8 cellular contexts compared by ENCODE assay signal in the genomic region with DNA sequence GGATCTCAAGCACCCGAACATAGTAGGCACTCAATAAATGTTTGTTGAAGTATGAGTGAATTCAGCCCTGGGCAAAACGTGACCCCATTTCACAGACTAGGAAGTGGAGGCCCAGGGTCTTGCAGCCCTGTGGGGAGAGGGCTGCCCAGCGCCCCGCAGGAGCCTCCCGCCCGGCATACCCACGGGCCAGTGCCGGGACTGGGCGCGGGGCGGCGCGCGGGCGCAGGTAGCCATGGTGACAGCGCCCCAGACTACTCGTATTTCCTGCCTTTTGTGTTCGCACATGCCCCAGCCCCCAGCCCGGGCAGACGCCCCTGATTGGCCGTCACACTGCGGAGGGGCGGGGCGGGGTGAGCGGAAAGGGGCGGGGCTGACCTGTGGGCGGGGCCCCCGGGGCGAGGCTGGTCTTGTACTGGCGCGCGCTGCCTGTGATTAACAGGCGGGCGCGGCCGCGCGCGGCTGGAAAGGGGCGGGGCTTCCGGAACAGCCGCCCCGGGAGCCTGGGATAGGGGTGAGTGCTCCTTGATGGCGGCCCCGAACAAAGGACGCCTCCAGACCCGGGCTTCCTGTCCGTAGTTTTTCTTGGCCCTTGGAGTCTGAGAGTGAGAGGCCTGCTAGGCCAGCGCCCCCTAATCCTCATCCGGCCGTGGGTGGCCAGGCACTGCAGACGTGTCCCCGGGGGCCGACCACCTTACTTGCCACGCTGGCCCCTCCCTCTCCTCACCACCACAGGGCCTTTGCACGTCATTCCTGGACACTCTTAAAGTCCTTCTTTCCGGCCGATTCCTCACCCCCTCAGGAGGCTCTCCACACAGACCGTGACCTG.
DNase-seq lines count a peak whose midpoint lies in the region; ATAC-seq, FAIRE-seq and TF ChIP-seq lines count a peak whose summit lies in the region.

No MANE protein-coding gene starts in this region.

- peak; percentile 18 for TF ChIP-seq CTCF in astrocyte of the spinal cord (IDR thresholded peaks at IDR 0.05; ENCODE audit: low read depth, low read length)
- peak; percentile 26 for TF ChIP-seq CTCF in retinal pigment epithelial cell (conservative IDR thresholded peaks at IDR 0.05; ENCODE audit: low read depth, low read length)

- peak; percentile 59 for TF ChIP-seq POLR2A in GM12891 (IDR thresholded peaks at IDR 0.05; ENCODE audit: low read depth, low read length)

- peak; percentile 87 for ATAC-seq in HG02678 (IDR thresholded peaks at IDR 0.05; ENCODE audit: unreplicated experiment)

- in situ Hi-C loops in astrocyte of the spinal cord (cut with HindIII; ENCODE audit: low sequenced_read_pairs): no loop called here

- peak; percentile 93 for FAIRE-seq in GM12891 (lab: Jason Lieb, UNC)

- H3K4me3 ChIP-seq in astrocyte of the spinal cord (ENCODE audit: low read depth, low read length) (peak overlapping the region; percentile 33), retinal pigment epithelial cell (ENCODE audit: low read length) (peak overlapping the region; percentile 51)

- peak; percentile 95 for DNase-seq in GM12891 (ENCODE audit: insufficient read length, low spot score)
- DNase-seq in NCI-H1436 (lab: John Stamatoyannopoulos, UW): peak; percentile 98
- DNase-seq in T1000 (lab: John Stamatoyannopoulos, UW): peak; percentile 97
- peak; percentile 95 for DNase-seq in astrocyte of the spinal cord (ENCODE audit: low read depth, low spot score)
- DNase-seq in hypothalamus (lab: John Stamatoyannopoulos, UW): peak in 50 of 51 donors; percentile 68 to 98 (median 92)
- peak; percentile 70 for DNase-seq in retinal pigment epithelial cell (ENCODE audit: low read depth)
- no peak for DNase-seq in DMS 273 treated with DMSO at 0.1 percent for 48 hours (lab: John Stamatoyannopoulos, UW)

TF ChIP-seq in GM12891, 5 proteins besides CTCF, POLR2A, EP300 and RAD21:
- peak; percentile 48; the same call in 1 of the 2 replicates for TF ChIP-seq TAF1 (IDR thresholded peaks at IDR 0.05; ENCODE audit: low read depth, low read length)
- no peak for TF ChIP-seq POLR2AphosphoS5 (IDR thresholded peaks at IDR 0.05; ENCODE audit: low read depth, low read length)
TF ChIP-seq in GM12891: peak in this region for 1.
